9 cellular contexts compared by ENCODE assay signal in the genomic region with DNA sequence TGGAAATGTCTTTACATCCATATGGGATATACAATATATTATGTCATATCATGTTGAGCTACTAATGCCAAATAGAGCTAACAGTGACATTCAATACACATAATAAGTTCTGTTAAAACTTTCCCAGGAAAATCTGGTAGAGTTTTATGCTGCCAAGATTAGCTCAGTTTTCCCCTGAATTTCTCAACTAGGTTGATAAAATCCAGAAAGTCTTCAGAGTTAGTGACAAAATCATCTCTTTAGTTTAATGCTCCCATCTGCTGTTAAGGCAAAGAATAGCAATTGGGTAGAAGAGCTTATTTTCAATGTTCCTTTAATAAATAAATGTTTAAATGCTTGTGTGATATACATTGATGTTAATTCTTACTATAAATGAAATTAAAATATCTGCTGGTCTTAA. TPM values are rescaled to one million over a fixed set of nuclear protein-coding genes. Genes with fewer than 3 reads are reported as not detected.
DNase-seq lines count a peak whose midpoint lies in the region; ATAC-seq and TF ChIP-seq lines count a peak whose summit lies in the region.
"Had no signal": no experiment of that assay in that cellular context is flagged by ENCODE, and none has a peak within 500 bp of the region (broad histone marks: within the 10 kb centered on the region; RNA-seq: fewer than 3 reads in every experiment).

No MANE protein-coding gene starts in this region.

- H3K27me3 ChIP-seq in ascending aorta (no peaks in the 10 kb centered on the region), heart right ventricle (no peaks in the 10 kb centered on the region), thyroid gland (no peaks in the 10 kb centered on the region)

- no peaks in the 10 kb centered on the region for H3K36me3 Mint-ChIP-seq in CD14-positive monocyte
- H3K36me3 Mint-ChIP-seq in activated naive CD4-positive, alpha-beta T cell treated with anti-CD3 and anti-CD28 coated beads for 36 hours (ENCODE audit: low read depth) = no peaks in the 10 kb centered on the region
- H3K36me3 Mint-ChIP-seq: T-cell had no signal

- H3K4me1 Mint-ChIP-seq in CD14-positive monocyte = no peaks in the 10 kb centered on the region
- H3K4me1 Mint-ChIP-seq in activated naive CD4-positive, alpha-beta T cell treated with anti-CD3 and anti-CD28 coated beads for 36 hours (ENCODE audit: low read depth) = peaks cover 7% of the 10 kb centered on the region

- TF ChIP-seq CTCF in ascending aorta (IDR thresholded peaks at IDR 0.05) (peak; percentile 8 to 66 (median 44)), heart right ventricle (IDR thresholded peaks at IDR 0.05) (peak in 6 of 9 donors; percentile 23 to 56 (median 38)), thyroid gland (IDR thresholded peaks at IDR 0.05) (peak in 5 of 6 experiments; percentile 27 to 80 (median 71)), CD14-positive monocyte (IDR thresholded peaks at IDR 0.05) (no peak)

- H3K27me3 Mint-ChIP-seq in CD14-positive monocyte (ENCODE audit: low read depth in 3 of 3) = no peaks in the 10 kb centered on the region
- H3K27me3 Mint-ChIP-seq in activated naive CD4-positive, alpha-beta T cell treated with anti-CD3 and anti-CD28 coated beads for 36 hours (ENCODE audit: low read depth) = peaks cover 5% of the 10 kb centered on the region

- DNase-seq in H4 (ENCODE audit: low spot score) = peak; percentile 53
- no peak for DNase-seq in ascending aorta (ENCODE audit: low spot score in 2 of 2)
- DNase-seq in heart right ventricle = no peak
- no peak for DNase-seq in thyroid gland
- DNase-seq in NCI-H2227 (lab: John Stamatoyannopoulos, UW; ENCODE audit: unreplicated experiment) = no peak
- DNase-seq in CD14-positive monocyte (ENCODE audit: low spot score) = no peak
- no peak for DNase-seq in activated naive CD4-positive, alpha-beta T cell treated with anti-CD3 and anti-CD28 coated beads for 36 hours
- DNase-seq: MV-4-11, T-cell had no signal

- no peak for TF ChIP-seq POLR2A in thyroid gland (IDR thresholded peaks at IDR 0.05)

- H3K9me3 ChIP-seq in ascending aorta (no peaks in the 10 kb centered on the region), heart right ventricle (no peaks in the 10 kb centered on the region), thyroid gland (no peaks in the 10 kb centered on the region)

- peak in 6 of 8 donors; percentile 22 to 65 (median 45) for ATAC-seq in heart right ventricle
- ATAC-seq: T-cell had no signal

- CTCF ChIA-PET in activated naive CD4-positive, alpha-beta T cell treated with anti-CD3 and anti-CD28 coated beads for 36 hours (lab: Charles Lee) = interaction anchor here (0.6 to 1.7 kb wide), 7 partner anchors 16 to 470 kb away, joined by 3 to 6 read pairs (median 4); no protein-coding TSS in a partner anchor

- H3K9me3 Mint-ChIP-seq in CD14-positive monocyte = no peaks in the 10 kb centered on the region
- H3K9me3 Mint-ChIP-seq in activated naive CD4-positive, alpha-beta T cell treated with anti-CD3 and anti-CD28 coated beads for 36 hours = no peaks in the 10 kb centered on the region
- H3K9me3 Mint-ChIP-seq: T-cell had no signal

- H3K4me1 ChIP-seq in ascending aorta (peaks cover 3 to 29% of the 10 kb centered on the region in 2 donors), heart right ventricle (peaks cover 0 to 26% (median 0%) of the 10 kb centered on the region in 9 donors), thyroid gland (no peaks in the 10 kb centered on the region)

- H3K4me3 ChIP-seq in ascending aorta (peak overlapping the region in 1 of 2 donors; percentile 37), heart right ventricle (no peak overlapping the region), thyroid gland (replicated peaks in 1 of 3) (no peak overlapping the region)

- H3K4me3 Mint-ChIP-seq in CD14-positive monocyte = no peak overlapping the region
- no peak overlapping the region for H3K4me3 Mint-ChIP-seq in activated naive CD4-positive, alpha-beta T cell treated with anti-CD3 and anti-CD28 coated beads for 36 hours
- H3K4me3 Mint-ChIP-seq: T-cell had no signal

- H3K27ac ChIP-seq in ascending aorta (peak overlapping the region; percentile 83 to 85), heart right ventricle (peak overlapping the region in 7 of 10 donors; percentile 33 to 74 (median 51)), thyroid gland (peak overlapping the region in 1 of 3 donors; percentile 51)

- H3K36me3 ChIP-seq in ascending aorta = peaks cover 27 to 36% of the 10 kb centered on the region in 2 donors
- H3K36me3 ChIP-seq in heart right ventricle = peaks cover 0 to 48% (median 3%) of the 10 kb centered on the region in 9 donors
- H3K36me3 ChIP-seq in thyroid gland = no peaks in the 10 kb centered on the region

- no peak overlapping the region for H3K27ac Mint-ChIP-seq in CD14-positive monocyte
- no peak overlapping the region for H3K27ac Mint-ChIP-seq in activated naive CD4-positive, alpha-beta T cell treated with anti-CD3 and anti-CD28 coated beads for 36 hours
- H3K27ac Mint-ChIP-seq: T-cell had no signal

- intact Hi-C loops in ascending aorta (cut with DNase I) (loop anchor here (2.0 to 5.0 kb wide), 2 partner anchors 459 to 692 kb away; partner anchors contain the start of gene GULP1), heart right ventricle (cut with DNase I) (loop anchor here in 3 of 10 donors (5.0 to 10.0 kb wide), 3 partner anchors 457 to 671 kb away; no protein-coding TSS in a partner anchor), thyroid gland (cut with DNase I) (no loop called here), CD14-positive monocyte (cut with micrococcal nuclease) (no loop called here)
- intact Hi-C loops in activated naive CD4-positive, alpha-beta T cell treated with anti-CD3 and anti-CD28 coated beads for 36 hours (cut with micrococcal nuclease) = loop anchor here (1.0 to 5.0 kb wide), 3 partner anchors 217 to 465 kb away; no protein-coding TSS in a partner anchor

RNA-seq across cellular contexts. Expression of gene COL3A1, which starts 10.0 kb away (rescaled TPM):
- total RNA-seq in H4 (2014; rRNA removed; shearing (Covaris generic)) = 70.4 and 74.5 TPM in 2 replicates
- 411 TPM for total RNA-seq in ascending aorta
- total RNA-seq in heart right ventricle = 100 to 1,000 TPM in 3 of 10 donors, 10 to 100 TPM in 7; 53.9 to 700 (median 73.5) TPM
- 100 to 1,000 TPM in 1 of 2 donors, 10 to 100 TPM in 1; 33.5 to 173 TPM for polyA plus RNA-seq in heart right ventricle
- 100 to 1,000 TPM in 1 of 4 donors, 10 to 100 TPM in 3; 36.4 to 151 (median 62.3) TPM for total RNA-seq in thyroid gland
- not detected for polyA plus RNA-seq in CD14-positive monocyte
- not detected for total RNA-seq in activated naive CD4-positive, alpha-beta T cell treated with anti-CD3 and anti-CD28 coated beads for 36 hours

Comparison
In these comparisons a context has a peak if more than half of its experiments do, and no peak if none do; other contexts are left out.
1. RNA of gene COL3A1, which starts 10.0 kb away (total RNA-seq): 411 TPM in ascending aorta (single experiment), 53.9 to 700 TPM in heart right ventricle, 36.4 to 151 TPM in thyroid gland and 70.4 to 74.5 TPM in H4; not detected in activated naive CD4-positive, alpha-beta T cell treated with anti-CD3 and anti-CD28 coated beads for 36 hours; every median in the first group is over 10 times any median in the second.
2. intact Hi-C loops: an anchor here in ascending aorta (2.0 to 5.0 kb wide) and activated naive CD4-positive, alpha-beta T cell treated with anti-CD3 and anti-CD28 coated beads for 36 hours (1.0 to 5.0 kb wide); none called in thyroid gland and CD14-positive monocyte.